8 cellular contexts compared by ENCODE assay signal in genomic region chr2:87469180-87470151, GRCh38.
DNase-seq lines count a peak whose midpoint lies in the region; ATAC-seq and TF ChIP-seq lines count a peak whose summit lies in the region.
"Not testable (repeated sequence)": the region's sequence is repeated elsewhere in the genome, so short reads cannot be mapped to it uniquely, and the experiment has no call there.

No MANE protein-coding gene starts in this region.

- not testable (repeated sequence) for TF ChIP-seq POLR2A in NB4 (IDR thresholded peaks at IDR 0.05; ENCODE audit: extremely low read depth, insufficient read length)

- peak overlapping the region; percentile 51 for H3K27ac ChIP-seq in effector memory CD4-positive, alpha-beta T cell (ENCODE audit: insufficient read depth, low read length, poor library complexity, severe bottlenecking)

- not testable (repeated sequence) for H3K4me3 ChIP-seq in NB4 (ENCODE audit: low read depth, low read length); effector memory CD4-positive, alpha-beta T cell (ENCODE audit: insufficient read depth, low read depth, low read length, poor library complexity, severe bottlenecking); mucosa of descending colon

- DNase-seq in EL (peak; percentile 67), NB4 (ENCODE audit: low read depth) (peak; percentile 48), activated T-cell treated with anti-CD3 and anti-CD28 coated beads for 4 hours (peak; percentile 25), mucosa of descending colon (peak in 1 of 3 donors; percentile 38)
- not testable (repeated sequence) for DNase-seq in effector memory CD4-positive, alpha-beta T cell
- DNase-seq in stimulated activated CD4-positive, alpha-beta T cell treated with anti-CD3 and anti-CD28 coated beads, TNF-alpha, amount 100 ng/mL, for 48 hours (ENCODE audit: low read depth in 3 of 3): peak in 2 of 3 donors; percentile 52 to 56

- not testable (repeated sequence) for TF ChIP-seq CTCF in NB4 (IDR thresholded peaks at IDR 0.05; ENCODE audit: low read depth, low read length); mucosa of descending colon (IDR thresholded peaks at IDR 0.05)

- peak; percentile 36 for ATAC-seq in GM21367 (IDR thresholded peaks at IDR 0.05; ENCODE audit: unreplicated experiment)
- peak; percentile 39 for ATAC-seq in HG02973 (IDR thresholded peaks at IDR 0.05; ENCODE audit: unreplicated experiment)
- ATAC-seq in mucosa of descending colon: peak; percentile 17

- not testable (repeated sequence) for H3K27me3 ChIP-seq in effector memory CD4-positive, alpha-beta T cell (replicated peaks; ENCODE audit: control insufficient read depth, insufficient read depth, low read length, poor library complexity, severe bottlenecking)

- not testable (repeated sequence) for H3K9me3 ChIP-seq in effector memory CD4-positive, alpha-beta T cell (ENCODE audit: control insufficient read depth, low read length); mucosa of descending colon

- H3K4me1 ChIP-seq in effector memory CD4-positive, alpha-beta T cell (ENCODE audit: control insufficient read depth, insufficient read depth, low read length, poor library complexity, severe bottlenecking); mucosa of descending colon (ENCODE audit: low read depth): not testable (repeated sequence)

- H3K36me3 ChIP-seq in effector memory CD4-positive, alpha-beta T cell (ENCODE audit: control insufficient read depth, insufficient read depth, low read length); mucosa of descending colon (ENCODE audit: low read depth): not testable (repeated sequence)

- intact Hi-C loops in mucosa of descending colon (cut with DNase I, micrococcal nuclease): not testable (repeated sequence)
